In the genomic region with DNA sequence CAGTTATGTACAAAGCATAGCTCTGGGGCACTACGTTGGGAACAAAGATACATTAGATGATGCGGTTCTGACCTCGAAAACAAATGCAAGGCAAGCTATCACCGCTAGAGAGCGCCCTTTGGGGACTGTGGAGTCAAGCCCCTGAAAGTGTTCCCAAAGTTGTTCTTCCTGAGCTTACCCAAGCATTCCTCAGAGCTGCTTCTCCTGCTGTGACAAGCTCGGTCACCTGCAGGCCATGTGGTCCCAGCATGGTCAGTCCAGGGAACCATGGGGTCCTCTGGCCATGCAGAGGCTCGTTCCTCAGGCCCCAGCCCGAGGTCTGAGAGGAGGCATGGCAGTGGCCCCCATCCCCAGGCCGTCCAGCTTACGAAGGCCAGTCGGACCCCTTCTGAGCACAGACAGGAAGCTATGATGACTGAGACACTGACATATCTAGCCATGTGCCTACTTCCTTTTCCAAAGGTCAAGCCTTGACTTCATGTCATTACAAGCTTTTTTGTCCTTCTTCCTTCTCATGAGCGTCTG, we compare ENCODE assay signal across 8 cellular contexts.
DNase-seq lines count a peak whose midpoint lies in the region; ATAC-seq and TF ChIP-seq lines count a peak whose summit lies in the region.

No MANE protein-coding gene starts in this region.

- H4K20me1 ChIP-seq in H9 (ENCODE audit: control insufficient read depth, insufficient read depth, insufficient read length): no peaks in the 10 kb centered on the region

- H3K9me3 ChIP-seq in H9 (ENCODE audit: control insufficient read depth, low read depth, low read length) (no peaks in the 10 kb centered on the region), testis (no peaks in the 10 kb centered on the region)

- no peaks in the 10 kb centered on the region for H3K79me2 ChIP-seq in H9 (ENCODE audit: insufficient read depth, low read length)

- H3K27ac Mint-ChIP-seq in H9: peak overlapping the region in 1 of 3 experiments; percentile 52; a peak in 2 of 7 replicates

- H4K91ac ChIP-seq in H9 (ENCODE audit: insufficient read length, low read depth, low read length): no peak overlapping the region

- no CpG with 5 or more reads among the region's 12 CpGs for WGBS in H9 (ENCODE audit: extremely low coverage, insufficient read length, low lambda C conversion rate)
- 70 to 85% methylated on average over 12 of the region's 12 CpGs for WGBS in testis, 2 donors

- H3K18ac ChIP-seq in H9 (ENCODE audit: insufficient read length, low read depth, low read length): no peak overlapping the region

- H3K36me3 ChIP-seq in testis (ENCODE audit: low read depth, missing control alignments): no peaks in the 10 kb centered on the region

- no peaks in the 10 kb centered on the region for H3K23me2 ChIP-seq in H9 (ENCODE audit: insufficient read length, low read depth, low read length, poor library complexity, severe bottlenecking)

- H3K4me1 ChIP-seq in H9 (ENCODE audit: insufficient read depth, low read length): no peaks in the 10 kb centered on the region; the same call in 1 of the 2 replicates
- peaks cover 8% of the 10 kb centered on the region for H3K4me1 ChIP-seq in testis

- H3K27me3 Mint-ChIP-seq in H9 (ENCODE audit: low read depth): peaks cover 3% of the 10 kb centered on the region; the same call in 1 of the 2 replicates
- H3K27me3 Mint-ChIP-seq in activated T-cell treated with anti-CD3 and anti-CD28 coated beads, Interleukin-2, amount 50 U/mL, for 4 hours (ENCODE audit: low read depth): no peaks in the 10 kb centered on the region

- no peak overlapping the region for H3K4ac ChIP-seq in H9 (ENCODE audit: low read depth, low read length)

- no peak overlapping the region for H4K8ac ChIP-seq in H9 (replicated peaks; ENCODE audit: insufficient read length, low read depth, low read length)

- intact Hi-C loops in testis (cut with DNase I; ENCODE audit: low total_unique reads): no loop called here

- no peak overlapping the region for H3K4me2 ChIP-seq in H9 (ENCODE audit: insufficient read depth, insufficient read length, low read length)

- TF ChIP-seq CTCF in 22Rv1 (IDR thresholded peaks at IDR 0.05) (peak; percentile 44), H9 (conservative IDR thresholded peaks at IDR 0.05) (peak; percentile 90), testis (IDR thresholded peaks at IDR 0.05) (peak in 2 of 3 experiments; percentile 2 to 36)

- no peak overlapping the region for H3K23ac ChIP-seq in H9 (ENCODE audit: insufficient read length, low read depth, low read length)

- no peaks in the 10 kb centered on the region for H3K27me3 ChIP-seq in H9 (ENCODE audit: insufficient read depth, low read length)
- H3K27me3 ChIP-seq in testis: no peaks in the 10 kb centered on the region

- no peak overlapping the region for H2AFZ ChIP-seq in H9 (ENCODE audit: low read length)

- no peak overlapping the region for H2AK5ac ChIP-seq in H9 (ENCODE audit: insufficient read length, low read length)

- DNase-seq in H9: peak; percentile 79
- DNase-seq in activated T-cell treated with anti-CD3 and anti-CD28 coated beads, Interleukin-2, amount 50 U/mL, for 4 hours: peak; percentile 52
- DNase-seq in iPS DF 4.7 (ENCODE audit: extremely low read depth, low spot score): peak; percentile 53
- peak; percentile 51 for DNase-seq in testis
- DNase-seq in medulla oblongata (ENCODE audit: extremely low spot score): no peak
- no peak for DNase-seq in NCI-H2081 treated with DMSO at 0.1 percent for 48 hours (lab: John Stamatoyannopoulos, UW)

- ATAC-seq in activated T-cell treated with anti-CD3 and anti-CD28 coated beads, Interleukin-2, amount 50 U/mL, for 4 hours: peak in 1 of 2 donors; percentile 20
- ATAC-seq in GM21526 (IDR thresholded peaks at IDR 0.05; ENCODE audit: low FRiP score, unreplicated experiment): no peak

- H3K27ac ChIP-seq in 22Rv1 (no peak overlapping the region), H9 (ENCODE audit: insufficient read length, low read depth, low read length) (no peak overlapping the region), testis (no peak overlapping the region)

- no peak overlapping the region for H3K56ac ChIP-seq in H9 (ENCODE audit: insufficient read length, low read depth, low read length)

- H2BK20ac ChIP-seq in H9 (ENCODE audit: low read depth, low read length, poor library complexity, severe bottlenecking): no peak overlapping the region

- H4K5ac ChIP-seq in H9 (ENCODE audit: insufficient read length, low read depth, low read length): no peak overlapping the region

- no peak overlapping the region for H3K4me3 ChIP-seq in testis

- no peak overlapping the region for H3K4me3 Mint-ChIP-seq in H9
- H3K4me3 Mint-ChIP-seq in activated T-cell treated with anti-CD3 and anti-CD28 coated beads, Interleukin-2, amount 50 U/mL, for 4 hours: no peak overlapping the region

- no peaks in the 10 kb centered on the region for H3K79me1 ChIP-seq in H9 (ENCODE audit: insufficient read depth, low read depth, low read length, poor library complexity, severe bottlenecking)

- no peak overlapping the region for H2BK120ac ChIP-seq in H9 (ENCODE audit: low read depth, low read length, poor library complexity, severe bottlenecking)

- TF ChIP-seq POLR2A in testis (IDR thresholded peaks at IDR 0.05): no peak

- no peak overlapping the region for H3K9ac ChIP-seq in H9 (ENCODE audit: extremely low read depth, insufficient read length, low read length)

- peaks cover 17 to 20% of the 10 kb centered on the region in 2 experiments for H3K4me1 Mint-ChIP-seq in H9
- H3K4me1 Mint-ChIP-seq in activated T-cell treated with anti-CD3 and anti-CD28 coated beads, Interleukin-2, amount 50 U/mL, for 4 hours (ENCODE audit: low read depth): peaks cover 38% of the 10 kb centered on the region

- H2BK5ac ChIP-seq in H9 (ENCODE audit: insufficient read length, low read length): no peak overlapping the region

- no peaks in the 10 kb centered on the region; a peak in 1 of 5 replicates for H3K9me3 Mint-ChIP-seq in H9
- H3K9me3 Mint-ChIP-seq in activated T-cell treated with anti-CD3 and anti-CD28 coated beads, Interleukin-2, amount 50 U/mL, for 4 hours: no peaks in the 10 kb centered on the region

- no peak overlapping the region for H3K14ac ChIP-seq in H9 (ENCODE audit: insufficient read depth, low read length)

- no peaks in the 10 kb centered on the region; a peak in 1 of 7 replicates for H3K36me3 Mint-ChIP-seq in H9 (ENCODE audit: insufficient read depth in 1 of 3, low read depth in 3 of 3)
- H3K36me3 Mint-ChIP-seq in activated T-cell treated with anti-CD3 and anti-CD28 coated beads, Interleukin-2, amount 50 U/mL, for 4 hours (ENCODE audit: insufficient read depth): peaks cover 4% of the 10 kb centered on the region

- no peak overlapping the region for H2BK12ac ChIP-seq in H9 (ENCODE audit: insufficient read length, low read depth, low read length)

- H2BK15ac ChIP-seq in H9 (ENCODE audit: low read depth, low read length): no peak overlapping the region

- no peak overlapping the region for H3T11ph ChIP-seq in H9 (ENCODE audit: low read length)

Comparison
In these comparisons a context has a peak if more than half of its experiments do, and no peak if none do; other contexts are left out.
1. CTCF ChIP-seq: peak in every context shown above with its lines; median percentile 90 in H9; 44 in 22Rv1; 19 in testis.
2. DNase-seq: peak in H9 (single experiment), activated T-cell treated with anti-CD3 and anti-CD28 coated beads, Interleukin-2, amount 50 U/mL, for 4 hours (single experiment), iPS DF 4.7 (single experiment) and testis (single experiment); none in medulla oblongata (single experiment) and NCI-H2081 treated with DMSO at 0.1 percent for 48 hours (single experiment).